Comparison of ENCODE assay signal across 20 cellular contexts in genomic region chr13:75794663-75795062, GRCh38.
DNase-seq lines count a peak whose midpoint lies in the region; ATAC-seq, FAIRE-seq and TF ChIP-seq lines count a peak whose summit lies in the region.
"Had no signal": no experiment of that assay in that cellular context is flagged by ENCODE, and none has a peak within 500 bp of the region (broad histone marks: within the 10 kb centered on the region; RNA-seq: fewer than 3 reads in every experiment).

No MANE protein-coding gene starts in this region.

- peaks cover 9% of the 10 kb centered on the region for H3K4me1 Mint-ChIP-seq in activated T-helper 17 cell treated with anti-CD3 and anti-CD28 coated beads, Interleukin-2, amount 50 U/mL, for 72 hours
- H3K4me1 Mint-ChIP-seq: B cell; CD8-positive, alpha-beta memory T cell had no signal

- no peak for TF ChIP-seq EP300 in A549 (IDR thresholded peaks at IDR 0.05)

- peaks cover 9% of the 10 kb centered on the region for H3K36me3 Mint-ChIP-seq in activated T-helper 17 cell treated with anti-CD3 and anti-CD28 coated beads, Interleukin-2, amount 50 U/mL, for 72 hours (ENCODE audit: low read depth)

- no peak for DNase-seq in A549 (ENCODE audit: low read depth in 1 of 2, low spot score in 1 of 2)
- no peak for DNase-seq in IMR-90
- DNase-seq in hepatocyte (ENCODE audit: low spot score) = no peak
- DNase-seq in right lobe of liver = no peak
- DNase-seq in D341Med (ENCODE audit: low spot score) = no peak
- no peak for DNase-seq in stimulated activated CD4-positive, alpha-beta T cell treated with anti-CD3 and anti-CD28 coated beads, Interleukin-4, amount 100 ng/mL, for 24 hours
- DNase-seq: 8988T; C1 segment of cervical spinal cord; CD4-positive, CD25-positive, alpha-beta regulatory T cell; CD8-positive, alpha-beta memory T cell; COR-L47; DMS79 treated with DMSO at 0.1 percent for 48 hours; GF-D8; H9 had no signal

- BruUV-seq in IMR-90 (replicated peaks; lab: Mats Ljungman, UMichigan) = no TSS peak

- FAIRE-seq in A549 (lab: Jason Lieb, UNC) = no peak
- FAIRE-seq: GM12878, H1, K562 had no signal

- 0 out of 2 replicates have a peak overlapping the region, but pooled peaks have one; percentile 77 for H3K23ac ChIP-seq in IMR-90 (ENCODE audit: low read depth, low read length)

- peaks cover 18% of the 10 kb centered on the region for H3K9me1 ChIP-seq in IMR-90 (ENCODE audit: insufficient read depth, low read length)

- H2AK9ac ChIP-seq in IMR-90 (replicated peaks; ENCODE audit: low read depth, low read length, poor library complexity) = no peak overlapping the region

- no peak overlapping the region for H3K56ac ChIP-seq in IMR-90 (ENCODE audit: extremely low read depth, insufficient read depth, low read length)

- H3K18ac ChIP-seq in IMR-90 (ENCODE audit: low read depth, low read length) = peak overlapping the region; percentile 84; the same call in 1 of the 2 replicates

- peak overlapping the region; percentile 64 for H2BK5ac ChIP-seq in IMR-90 (ENCODE audit: low read depth, low read length, poor library complexity, severe bottlenecking)

- H3K9me3 ChIP-seq in A549 = no peaks in the 10 kb centered on the region
- no peaks in the 10 kb centered on the region for H3K9me3 ChIP-seq in IMR-90 (ENCODE audit: control insufficient read depth, insufficient read depth, low read length)
- no peaks in the 10 kb centered on the region for H3K9me3 ChIP-seq in hepatocyte (ENCODE audit: low read depth)
- no peaks in the 10 kb centered on the region for H3K9me3 ChIP-seq in right lobe of liver

- no peak overlapping the region; the same call in 1 of the 2 replicates for H3K9ac ChIP-seq in IMR-90 (ENCODE audit: low read depth, low read length)

- H4K20me1 ChIP-seq in IMR-90 (ENCODE audit: insufficient read depth, low read length) = peaks cover 60% of the 10 kb centered on the region; the same call in 1 of the 2 replicates
- no peaks in the 10 kb centered on the region for H4K20me1 ChIP-seq in hepatocyte (ENCODE audit: insufficient read depth, poor library complexity, severe bottlenecking)

- H2BK20ac ChIP-seq in IMR-90 (ENCODE audit: low read depth, low read length) = 0 out of 2 replicates have a peak overlapping the region, but pooled peaks have one; percentile 21

- TF ChIP-seq CTCF in A549 (IDR thresholded peaks at IDR 0.05) (no peak), IMR-90 (conservative IDR thresholded peaks at IDR 0.05; ENCODE audit: low read depth, low read length) (no peak), hepatocyte (IDR thresholded peaks at IDR 0.05; ENCODE audit: poor library complexity) (no peak), right lobe of liver (IDR thresholded peaks at IDR 0.05) (no peak)

- H3K79me2 ChIP-seq in hepatocyte = peaks cover 69% of the 10 kb centered on the region

- no peaks in the 10 kb centered on the region for H3K27me3 Mint-ChIP-seq in activated T-helper 17 cell treated with anti-CD3 and anti-CD28 coated beads, Interleukin-2, amount 50 U/mL, for 72 hours
- H3K27me3 Mint-ChIP-seq: B cell; CD4-positive, CD25-positive, alpha-beta regulatory T cell; CD8-positive, alpha-beta memory T cell had no signal

- H2BK120ac ChIP-seq in IMR-90 (ENCODE audit: low read depth, low read length) = no peak overlapping the region

- no peaks in the 10 kb centered on the region for H3K9me2 ChIP-seq in hepatocyte (replicated peaks; ENCODE audit: insufficient read depth)

- H3K27ac ChIP-seq in A549 (peak overlapping the region; percentile 2 to 13; a peak in 1 of 6 replicates), IMR-90 (ENCODE audit: insufficient read depth, low read length) (no peak overlapping the region), hepatocyte (no peak overlapping the region), right lobe of liver (peak overlapping the region; percentile 7 to 53 (median 31))

- H3K27me3 ChIP-seq in IMR-90 (ENCODE audit: control insufficient read depth, insufficient read depth, low read length) (no peaks in the 10 kb centered on the region), hepatocyte (no peaks in the 10 kb centered on the region), right lobe of liver (no peaks in the 10 kb centered on the region)

- no peak overlapping the region for H4K8ac ChIP-seq in IMR-90 (ENCODE audit: low read depth in 2 of 2, low read length in 2 of 2)

- CTCF ChIA-PET in A549 (lab: Yijun Ruan, JAX) = interaction anchor here (0.6 to 5.7 kb wide), 2 partner anchors 99 to 1224 kb away, joined by 5 to 21 read pairs; no protein-coding TSS in a partner anchor
- CTCF ChIA-PET in IMR-90 (lab: Yijun Ruan, JAX) = no interaction called here

- H3K4me2 ChIP-seq in A549 (0 out of 3 replicates have a peak overlapping the region, but pooled peaks have one; percentile 9), IMR-90 (ENCODE audit: low read depth, low read length) (no peak overlapping the region), hepatocyte (peak overlapping the region; percentile 33)

- dilution Hi-C loops in IMR-90 (cut with HindIII; ENCODE audit: low sequenced_read_pairs, unreplicated experiment) = no loop called here

- H3K36me3 ChIP-seq in IMR-90 (ENCODE audit: control insufficient read depth, insufficient read depth, low read length) = peaks cover 4% of the 10 kb centered on the region
- H3K36me3 ChIP-seq in hepatocyte (replicated peaks; ENCODE audit: insufficient read depth, low read depth) = no peaks in the 10 kb centered on the region
- H3K36me3 ChIP-seq in right lobe of liver = peaks cover 0 to 2% (median 0%) of the 10 kb centered on the region in 4 donors

- H3K4me1 ChIP-seq in A549 (peaks cover 61% of the 10 kb centered on the region), IMR-90 (ENCODE audit: control insufficient read depth, insufficient read depth, low read length) (peaks cover 9% of the 10 kb centered on the region), hepatocyte (ENCODE audit: insufficient read depth) (peaks cover 18% of the 10 kb centered on the region), right lobe of liver (peaks cover 0 to 44% (median 12%) of the 10 kb centered on the region in 4 donors)

- in situ Hi-C loops in IMR-90 (cut with MboI; ENCODE audit: low sequenced_read_pairs) = no loop called here

- peak overlapping the region; percentile 40; the same call in 1 of the 2 replicates for H4K91ac ChIP-seq in IMR-90 (ENCODE audit: insufficient read depth, low read depth, low read length)

- 86% methylated on average over 1 of the region's 1 CpG for WGBS in A549 (ENCODE audit: missing lambda C conversion rate)
- WGBS in IMR-90 (ENCODE audit: extremely low coverage in 2 of 2, insufficient read length in 1 of 2), 2 experiments = no CpG with 5 or more reads among the region's 1 CpG
- 79% methylated on average over 1 of the region's 1 CpG for whole genome bisulfite sequencing in hepatocyte (ENCODE audit: low lambda C conversion rate, missing lambda C conversion rate)
- WGBS in right lobe of liver (ENCODE audit: insufficient coverage, low coverage, low lambda C conversion rate, missing lambda C conversion rate) = 29% methylated on average over 1 of the region's 1 CpG

- H3K9me3 Mint-ChIP-seq in activated T-helper 17 cell treated with anti-CD3 and anti-CD28 coated beads, Interleukin-2, amount 50 U/mL, for 72 hours = peaks cover 3% of the 10 kb centered on the region
- H3K9me3 Mint-ChIP-seq: CD4-positive, CD25-positive, alpha-beta regulatory T cell; CD8-positive, alpha-beta memory T cell; H9 had no signal

- peaks cover 26 to 68% of the 10 kb centered on the region in 2 experiments for H3K79me1 ChIP-seq in IMR-90 (ENCODE audit: low read depth in 1 of 2, low read length in 2 of 2)

- no peak for TF ChIP-seq POLR2A in A549 (IDR thresholded peaks at IDR 0.05; ENCODE audit: low read length)
- no peak for TF ChIP-seq POLR2A in IMR-90 (IDR thresholded peaks at IDR 0.05; ENCODE audit: low read depth, low read length)
- no peak for TF ChIP-seq POLR2A in right lobe of liver (IDR thresholded peaks at IDR 0.05)

- H3K27ac Mint-ChIP-seq in activated T-helper 17 cell treated with anti-CD3 and anti-CD28 coated beads, Interleukin-2, amount 50 U/mL, for 72 hours = no peak overlapping the region
- H3K27ac Mint-ChIP-seq: B cell; CD4-positive, CD25-positive, alpha-beta regulatory T cell; CD8-positive, alpha-beta memory T cell; H9 had no signal

- no peak overlapping the region for H2BK15ac ChIP-seq in IMR-90 (ENCODE audit: low read depth, low read length)

- ATAC-seq in A549 (no peak), IMR-90 (ENCODE audit: low read depth) (no peak), right lobe of liver (peak in 2 of 4 donors; percentile 20 to 26), HG03196 (IDR thresholded peaks at IDR 0.05; ENCODE audit: unreplicated experiment) (no peak)
- ATAC-seq in activated T-helper 17 cell treated with anti-CD3 and anti-CD28 coated beads, Interleukin-2, amount 50 U/mL, for 72 hours (replicated peaks) = no peak
- ATAC-seq: GM12878, K562 had no signal

- peak overlapping the region; percentile 79; the same call in 1 of the 2 replicates for H4K5ac ChIP-seq in IMR-90 (ENCODE audit: low read depth, low read length)

- H3K4me3 Mint-ChIP-seq in activated T-helper 17 cell treated with anti-CD3 and anti-CD28 coated beads, Interleukin-2, amount 50 U/mL, for 72 hours = no peak overlapping the region
- H3K4me3 Mint-ChIP-seq: B cell; CD4-positive, CD25-positive, alpha-beta regulatory T cell; CD8-positive, alpha-beta memory T cell; H9 had no signal

- no peak overlapping the region for H2AK5ac ChIP-seq in IMR-90 (ENCODE audit: low read depth, low read length)

- H3K4me3 ChIP-seq in A549 (no peak overlapping the region), IMR-90 (ENCODE audit: insufficient read depth, low read depth, low read length) (no peak overlapping the region), hepatocyte (no peak overlapping the region), right lobe of liver (peak overlapping the region in 1 of 3 donors; percentile 3)
- H3K4me3 ChIP-seq: GM12878, K562 had no signal

- POLR2A ChIA-PET in A549 (lab: Yijun Ruan, JAX) = no interaction called here
- POLR2A ChIA-PET in IMR-90 (lab: Charles Lee; ENCODE audit: unreplicated experiment) = no interaction called here

- H3K4ac ChIP-seq in IMR-90 (ENCODE audit: low read depth, low read length) = no peak overlapping the region; the same call in 1 of the 2 replicates

- TF ChIP-seq RAD21 in A549 (conservative IDR thresholded peaks at IDR 0.05 in 1 of 2, IDR thresholded peaks at IDR 0.05 in 1 of 2) (no peak), IMR-90 (IDR thresholded peaks at IDR 0.05; ENCODE audit: low read length) (no peak)

- intact Hi-C loops in IMR-90 (cut with micrococcal nuclease) (no loop called here), right lobe of liver (cut with DNase I) (no loop called here)

- H2AFZ ChIP-seq in IMR-90 (replicated peaks; ENCODE audit: low read length, poor library complexity) = no peak overlapping the region
- no peak overlapping the region for H2AFZ ChIP-seq in hepatocyte

- H3K14ac ChIP-seq in IMR-90 (replicated peaks; ENCODE audit: low read depth, low read length) = 0 out of 2 replicates have a peak overlapping the region, but pooled peaks have one; percentile 39

TF ChIP-seq in A549, 52 proteins besides CTCF, POLR2A, EP300 and RAD21 (continues in another document):
- TF ChIP-seq HOXA7 (CRISPR knock-in tag; IDR thresholded peaks at IDR 0.05) (no peak), HDAC2 (IDR thresholded peaks at IDR 0.05) (no peak), MAFK (IDR thresholded peaks at IDR 0.05; ENCODE audit: partially characterized antibody) (no peak)

TF ChIP-seq in IMR-90, 13 proteins besides CTCF, POLR2A, EP300 and RAD21 (continues in another document):
- TF ChIP-seq MXI1 (IDR thresholded peaks at IDR 0.05; ENCODE audit: borderline replicate concordance, low read depth, low read length) (no peak), RCOR1 (IDR thresholded peaks at IDR 0.05; ENCODE audit: insufficient replicate concordance, low read length) (no peak)

Comparison
In these comparisons a context has a peak if more than half of its experiments do, and no peak if none do; other contexts are left out.
1. H3K27ac ChIP-seq: peak in A549 (2 of 2) and right lobe of liver (3 of 3); none in IMR-90 (single experiment) and hepatocyte (single experiment).